Comparison of ENCODE assay signal across 12 cellular contexts in the genomic region with DNA sequence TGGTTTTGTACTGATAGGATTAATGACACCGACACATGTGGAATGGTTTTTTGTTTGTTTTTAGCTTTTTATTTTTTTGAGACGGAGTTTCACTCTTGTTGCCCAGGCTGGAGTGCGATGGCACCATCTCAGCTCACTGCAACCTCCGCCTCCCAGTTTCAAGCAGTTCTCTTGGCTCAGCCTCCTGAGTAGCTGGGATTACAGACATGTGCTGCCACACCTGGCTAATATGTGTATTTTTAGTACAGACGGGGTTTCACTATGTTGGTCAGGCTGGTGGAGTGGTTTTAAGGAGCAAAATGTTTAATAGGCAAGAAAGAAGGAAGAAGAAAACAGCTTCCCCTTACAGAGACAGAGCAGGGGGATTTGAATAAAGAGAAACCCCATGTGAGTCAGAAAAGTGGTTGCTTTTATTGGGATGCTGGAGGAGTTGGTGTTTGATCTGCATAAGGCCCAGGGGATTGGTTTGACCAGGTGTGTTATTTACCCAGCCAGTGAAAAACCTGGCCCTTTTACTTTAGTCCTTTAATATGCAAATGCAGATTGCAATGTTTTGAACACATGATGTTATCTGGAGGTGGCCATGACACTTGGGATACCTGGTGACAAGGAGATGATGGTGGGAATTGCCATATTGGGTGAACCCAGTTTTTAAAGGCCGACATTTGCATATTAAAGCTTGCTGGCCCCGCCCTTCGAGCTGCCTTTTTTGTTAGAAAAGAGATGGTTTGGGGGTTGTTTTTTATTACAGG. TPM values are rescaled to one million over a fixed set of nuclear protein-coding genes. Genes with fewer than 3 reads are reported as not detected.
DNase-seq lines count a peak whose midpoint lies in the region; ATAC-seq and TF ChIP-seq lines count a peak whose summit lies in the region.
"Had no signal": no experiment of that assay in that cellular context is flagged by ENCODE, and none has a peak within 500 bp of the region (broad histone marks: within the 10 kb centered on the region; RNA-seq: fewer than 3 reads in every experiment).

No MANE protein-coding gene starts in this region.

- H4K20me1 ChIP-seq in Karpas-422 (ENCODE audit: insufficient read depth, low read depth, low read length) = no peaks in the 10 kb centered on the region

- no peak overlapping the region for H2AFZ ChIP-seq in Karpas-422 (ENCODE audit: low read length)

- no peaks in the 10 kb centered on the region for H3K36me3 Mint-ChIP-seq in osteocyte (ENCODE audit: unreplicated experiment)
- H3K36me3 Mint-ChIP-seq: activated naive CD8-positive, alpha-beta T cell had no signal

- H3K27me3 Mint-ChIP-seq in osteocyte (ENCODE audit: unreplicated experiment) = no peaks in the 10 kb centered on the region
- H3K27me3 Mint-ChIP-seq: activated naive CD8-positive, alpha-beta T cell; stimulated activated naive CD8-positive, alpha-beta T cell treated with anti-CD3 and anti-CD28 coated beads, Interleukin-15, Interleukin-2, amounts not matched to agents 100 ng/mL and 50 ng/mL, for 24 hours had no signal

- no peak overlapping the region for H3K4me3 ChIP-seq in Karpas-422 (ENCODE audit: low read length)
- H3K4me3 ChIP-seq: Peyer's patch had no signal

- ATAC-seq in GM21390 (IDR thresholded peaks at IDR 0.05; ENCODE audit: unreplicated experiment) = no peak
- ATAC-seq: activated CD8-positive, alpha-beta memory T cell treated with anti-CD3 and anti-CD28 coated beads, Interleukin-2, amount 10 ng/mL, durations not matched to agents 7 days and 5 days had no signal

- no peak overlapping the region for H3K27ac ChIP-seq in Karpas-422 (ENCODE audit: low read length)
- H3K27ac ChIP-seq in VCaP = peak overlapping the region; percentile 98

- H3K9me3 Mint-ChIP-seq in osteocyte (ENCODE audit: unreplicated experiment) = no peaks in the 10 kb centered on the region
- H3K9me3 Mint-ChIP-seq: stimulated activated naive CD8-positive, alpha-beta T cell treated with anti-CD3 and anti-CD28 coated beads, Interleukin-15, Interleukin-2, amounts not matched to agents 100 ng/mL and 50 ng/mL, for 24 hours had no signal

- H3K9me2 ChIP-seq in Karpas-422 (replicated peaks; ENCODE audit: insufficient read depth, low read length) = no peaks in the 10 kb centered on the region

- peaks cover 57% of the 10 kb centered on the region for H3K4me1 Mint-ChIP-seq in osteocyte (ENCODE audit: unreplicated experiment)

- TF ChIP-seq CTCF in VCaP (conservative IDR thresholded peaks at IDR 0.05) (no peak), osteocyte (IDR thresholded peaks at IDR 0.05) (no peak)

- H3K36me3 ChIP-seq in Karpas-422 (ENCODE audit: insufficient read depth, low read length) = no peaks in the 10 kb centered on the region
- H3K36me3 ChIP-seq: Peyer's patch had no signal

- H3K9ac ChIP-seq in Karpas-422 (ENCODE audit: low read length) = no peak overlapping the region

- no peak overlapping the region for H3K4me3 Mint-ChIP-seq in osteocyte (ENCODE audit: unreplicated experiment)
- H3K4me3 Mint-ChIP-seq: activated CD8-positive, alpha-beta memory T cell treated with anti-CD3 and anti-CD28 coated beads, Interleukin-2, amount 10 ng/mL, durations not matched to agents 7 days and 5 days; activated naive CD8-positive, alpha-beta T cell; stimulated activated naive CD8-positive, alpha-beta T cell treated with anti-CD3 and anti-CD28 coated beads, Interleukin-15, Interleukin-2, amounts not matched to agents 100 ng/mL and 50 ng/mL, for 24 hours had no signal

- no peaks in the 10 kb centered on the region for H3K27me3 ChIP-seq in Karpas-422 (ENCODE audit: low read length)
- H3K27me3 ChIP-seq: Peyer's patch had no signal

- peak overlapping the region; percentile 20 for H3K4me2 ChIP-seq in Karpas-422 (ENCODE audit: low read depth, low read length, poor library complexity, severe bottlenecking)

- H3K4me1 ChIP-seq in Karpas-422 (ENCODE audit: low read length) = peaks cover 19% of the 10 kb centered on the region

- H3K79me2 ChIP-seq in Karpas-422 (ENCODE audit: low read length) = no peaks in the 10 kb centered on the region

- peak; percentile 71 for DNase-seq in ELF-1 (ENCODE audit: low read depth, low spot score)
- no peak for DNase-seq in Karpas-422
- no peak for DNase-seq in osteocyte (ENCODE audit: extremely low spot score, unreplicated experiment)
- DNase-seq in DMS53 (lab: John Stamatoyannopoulos, UW) = no peak
- no peak for DNase-seq in AML-193 (lab: John Stamatoyannopoulos, UW)
- DNase-seq: activated CD8-positive, alpha-beta memory T cell treated with anti-CD3 and anti-CD28 coated beads, Interleukin-2, amount 10 ng/mL, durations not matched to agents 7 days and 5 days; Peyer's patch; retina had no signal

- H3K9me3 ChIP-seq in Karpas-422 (ENCODE audit: low read length) = no peaks in the 10 kb centered on the region
- H3K9me3 ChIP-seq: Peyer's patch had no signal

- H3K27ac Mint-ChIP-seq in osteocyte (ENCODE audit: unreplicated experiment) = peak overlapping the region; percentile 8
- H3K27ac Mint-ChIP-seq: activated CD8-positive, alpha-beta memory T cell treated with anti-CD3 and anti-CD28 coated beads, Interleukin-2, amount 10 ng/mL, durations not matched to agents 7 days and 5 days; activated naive CD8-positive, alpha-beta T cell; stimulated activated naive CD8-positive, alpha-beta T cell treated with anti-CD3 and anti-CD28 coated beads, Interleukin-15, Interleukin-2, amounts not matched to agents 100 ng/mL and 50 ng/mL, for 24 hours had no signal

RNA-seq across cellular contexts. Expression of a gene that starts 24.3 kb away (rescaled TPM):
- total RNA-seq in Karpas-422 (2014; rRNA removed; shearing (Covaris generic); ENCODE audit: low replicate concordance) = 0.14 and 0.26 TPM in 2 replicates
- total RNA-seq in osteocyte = 4.2 and 4.5 TPM in 2 replicates

RNA-seq across cellular contexts. Expression of a gene that starts 39.3 kb away (rescaled TPM):
- total RNA-seq in Karpas-422 (2014; rRNA removed; shearing (Covaris generic); ENCODE audit: low replicate concordance) = not detected in 2 replicates
- 136 and 150 TPM in 2 replicates for total RNA-seq in osteocyte

Comparison
In these comparisons a context has a peak if more than half of its experiments do, and no peak if none do; other contexts are left out.
1. RNA of a gene that starts 39.3 kb away (total RNA-seq): 136 to 150 TPM in osteocyte; not detected in Karpas-422; every median in the first group is over 100 times any median in the second.